ENCODE assay signal across 8 cellular contexts in the genomic region with DNA sequence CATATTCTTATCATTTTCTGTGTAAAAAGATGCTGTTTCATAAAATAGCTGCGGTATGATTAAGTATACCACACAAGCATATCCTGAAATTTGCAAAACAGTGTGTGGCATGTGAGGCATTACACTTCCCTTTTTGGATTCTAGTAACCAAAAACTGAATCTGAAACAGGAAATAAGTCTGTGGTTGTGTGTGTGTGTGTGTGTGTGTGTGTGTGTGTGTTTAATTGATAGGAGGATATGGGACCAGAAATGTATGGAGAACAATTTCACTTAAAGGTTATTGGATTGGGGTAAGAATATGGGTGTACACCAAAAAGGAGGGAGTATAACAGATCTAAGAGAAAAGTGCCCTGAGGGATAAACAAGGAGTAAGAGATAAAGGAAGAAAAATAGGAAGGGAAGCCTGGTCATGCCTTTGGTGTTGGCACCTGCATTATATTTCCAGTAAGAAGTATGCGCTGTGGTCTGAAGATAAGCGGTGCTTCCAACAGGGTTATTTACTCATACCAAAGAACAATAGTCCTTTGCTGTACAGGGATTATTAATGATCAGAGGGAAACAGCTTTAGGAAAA. TPM values are rescaled to one million over a fixed set of nuclear protein-coding genes. Genes with fewer than 3 reads are reported as not detected.
DNase-seq lines count a peak whose midpoint lies in the region; ATAC-seq and TF ChIP-seq lines count a peak whose summit lies in the region.

No MANE protein-coding gene starts in this region.

- 44% methylated on average over 3 of the region's 3 CpGs for WGBS in hepatocyte (ENCODE audit: low lambda C conversion rate, missing lambda C conversion rate)
- 35 to 40% methylated on average over 2 to 3 of the region's 3 CpGs for WGBS in transverse colon (ENCODE audit: low coverage in 1 of 2), 2 donors
- 30% methylated on average over 3 of the region's 3 CpGs for WGBS in right cardiac atrium

- H3K9me3 ChIP-seq in Caco-2 (no peaks in the 10 kb centered on the region), hepatocyte (ENCODE audit: low read depth) (no peaks in the 10 kb centered on the region), transverse colon (no peaks in the 10 kb centered on the region), right cardiac atrium (ENCODE audit: control insufficient read depth, low read length) (no peaks in the 10 kb centered on the region)

- H3K79me2 ChIP-seq in hepatocyte, result peaks cover 60% of the 10 kb centered on the region

- peak overlapping the region; percentile 30 for H3K4me2 ChIP-seq in hepatocyte

- POLR2A ChIA-PET in Caco-2 (lab: Charles Lee), result no interaction called here
- POLR2A ChIA-PET in activated CD8-positive, alpha-beta T cell treated with anti-CD3 and anti-CD28 coated beads, Interleukin-2, amount 10 ng/mL, durations not matched to agents 7 days and 5 days (lab: Charles Lee), result interaction anchor here (0.6 to 6.4 kb wide), 2 partner anchors 17 to 30 kb away, joined by 3 to 46 read pairs; no protein-coding TSS in a partner anchor

- CTCF ChIA-PET in Caco-2 (lab: Charles Lee), result no interaction called here
- CTCF ChIA-PET in activated CD8-positive, alpha-beta T cell treated with anti-CD3 and anti-CD28 coated beads, Interleukin-2, amount 10 ng/mL, durations not matched to agents 7 days and 5 days (lab: Charles Lee), result interaction anchor here (1.1 to 1.4 kb wide), 2 partner anchors 54 to 130 kb away, joined by 3 read pairs; no protein-coding TSS in a partner anchor

- H3K36me3 Mint-ChIP-seq in Caco-2 (ENCODE audit: insufficient read depth, unreplicated experiment), result peaks cover 35% of the 10 kb centered on the region
- H3K36me3 Mint-ChIP-seq in activated CD8-positive, alpha-beta T cell treated with anti-CD3 and anti-CD28 coated beads, Interleukin-2, amount 10 ng/mL, durations not matched to agents 7 days and 5 days (ENCODE audit: low read depth), result peaks cover 56% of the 10 kb centered on the region

- no peaks in the 10 kb centered on the region for H3K27me3 Mint-ChIP-seq in Caco-2 (ENCODE audit: insufficient read depth, unreplicated experiment)
- H3K27me3 Mint-ChIP-seq in activated CD8-positive, alpha-beta T cell treated with anti-CD3 and anti-CD28 coated beads, Interleukin-2, amount 10 ng/mL, durations not matched to agents 7 days and 5 days (ENCODE audit: low read depth), result no peaks in the 10 kb centered on the region

- no peaks in the 10 kb centered on the region for H3K27me3 ChIP-seq in Caco-2 (replicated peaks; ENCODE audit: control insufficient read depth, insufficient read depth, low read length)
- no peaks in the 10 kb centered on the region for H3K27me3 ChIP-seq in hepatocyte
- no peaks in the 10 kb centered on the region for H3K27me3 ChIP-seq in transverse colon
- no peaks in the 10 kb centered on the region for H3K27me3 ChIP-seq in right cardiac atrium (ENCODE audit: control insufficient read depth, insufficient read depth)

- in situ Hi-C loops in transverse colon (cut with MboI; ENCODE audit: low pct_ligation_motif_present in 1 of 4, low pct_unique_long_range_greater_than_20kb in 1 of 4, low sequenced_read_pairs in 3 of 4), result loop anchor here in 1 of 4 donors (5.0 kb wide), 1 partner anchor 52 kb away; no protein-coding TSS in a partner anchor

- TF ChIP-seq POLR2A in transverse colon (IDR thresholded peaks at IDR 0.05), result no peak

- H2AFZ ChIP-seq in hepatocyte, result no peak overlapping the region

- H3K36me3 ChIP-seq in Caco-2 (ENCODE audit: control insufficient read depth, insufficient read depth, low read length) (no peaks in the 10 kb centered on the region), hepatocyte (replicated peaks; ENCODE audit: insufficient read depth, low read depth) (no peaks in the 10 kb centered on the region), transverse colon (no peaks in the 10 kb centered on the region)

- peak; percentile 54 to 66 for DNase-seq in Caco-2
- peak; percentile 73 to 79 for DNase-seq in Kasumi-1 (lab: John Stamatoyannopoulos, UW)
- peak; percentile 44 for DNase-seq in activated CD8-positive, alpha-beta T cell treated with anti-CD3 and anti-CD28 coated beads, Interleukin-2, amount 10 ng/mL, durations not matched to agents 7 days and 5 days
- DNase-seq in hepatocyte (ENCODE audit: low spot score), result no peak
- DNase-seq in transverse colon, result no peak
- DNase-seq in nucleus accumbens (lab: John Stamatoyannopoulos, UW), result no peak
- no peak for DNase-seq in right cardiac atrium

- no peak for ATAC-seq in activated CD8-positive, alpha-beta T cell treated with anti-CD3 and anti-CD28 coated beads, Interleukin-2, amount 10 ng/mL, durations not matched to agents 7 days and 5 days
- no peak for ATAC-seq in GM18867 (IDR thresholded peaks at IDR 0.05; ENCODE audit: unreplicated experiment)
- no peak for ATAC-seq in right cardiac atrium

- no peaks in the 10 kb centered on the region for H3K9me2 ChIP-seq in hepatocyte (replicated peaks; ENCODE audit: insufficient read depth)

- no peak for TF ChIP-seq EP300 in transverse colon (IDR thresholded peaks at IDR 0.05; ENCODE audit: low read depth)

- peak overlapping the region; percentile 81 for H3K27ac Mint-ChIP-seq in Caco-2 (ENCODE audit: unreplicated experiment)
- H3K27ac Mint-ChIP-seq in activated CD8-positive, alpha-beta T cell treated with anti-CD3 and anti-CD28 coated beads, Interleukin-2, amount 10 ng/mL, durations not matched to agents 7 days and 5 days, result peak overlapping the region; percentile 81

- H3K4me1 ChIP-seq in Caco-2 (peaks cover 60% of the 10 kb centered on the region), hepatocyte (ENCODE audit: insufficient read depth) (peaks cover 50% of the 10 kb centered on the region), transverse colon (peaks cover 11 to 61% (median 32%) of the 10 kb centered on the region in 4 donors), right cardiac atrium (ENCODE audit: control insufficient read depth, insufficient read depth, low read length) (peaks cover 21% of the 10 kb centered on the region)

- BruUV-seq in Caco-2 (replicated peaks; lab: Mats Ljungman, UMichigan), result no TSS peak

- peaks cover 54% of the 10 kb centered on the region for H3K4me1 Mint-ChIP-seq in Caco-2 (ENCODE audit: low read depth, unreplicated experiment)
- H3K4me1 Mint-ChIP-seq in activated CD8-positive, alpha-beta T cell treated with anti-CD3 and anti-CD28 coated beads, Interleukin-2, amount 10 ng/mL, durations not matched to agents 7 days and 5 days (ENCODE audit: low read depth), result peaks cover 72% of the 10 kb centered on the region

- H3K27ac ChIP-seq in hepatocyte, result peak overlapping the region; percentile 73
- peak overlapping the region; percentile 76 to 97 (median 86) for H3K27ac ChIP-seq in transverse colon
- no peak overlapping the region for H3K27ac ChIP-seq in right cardiac atrium (ENCODE audit: low read length)

- H3K4me3 ChIP-seq in Caco-2 (ENCODE audit: low read depth, low read length) (no peak overlapping the region), hepatocyte (no peak overlapping the region), transverse colon (no peak overlapping the region), right cardiac atrium (ENCODE audit: low read length) (no peak overlapping the region)

- intact Hi-C loops in Caco-2 (cut with micrococcal nuclease; ENCODE audit: unreplicated experiment) (loop anchor here (1.0 to 5.0 kb wide), 3 partner anchors 33 to 178 kb away; no protein-coding TSS in a partner anchor), transverse colon (cut with DNase I; ENCODE audit: low total_unique reads) (loop anchor here (5.0 kb wide), 1 partner anchor 52 kb away; no protein-coding TSS in a partner anchor), right cardiac atrium (cut with DNase I) (loop anchor here (5.0 to 10.0 kb wide), 2 partner anchors 50 to 52 kb away; no protein-coding TSS in a partner anchor)

- H3K9me3 Mint-ChIP-seq in Caco-2 (ENCODE audit: unreplicated experiment), result no peaks in the 10 kb centered on the region
- no peaks in the 10 kb centered on the region for H3K9me3 Mint-ChIP-seq in activated CD8-positive, alpha-beta T cell treated with anti-CD3 and anti-CD28 coated beads, Interleukin-2, amount 10 ng/mL, durations not matched to agents 7 days and 5 days (ENCODE audit: insufficient read depth)

- peaks cover 4% of the 10 kb centered on the region for H4K20me1 ChIP-seq in hepatocyte (ENCODE audit: insufficient read depth, poor library complexity, severe bottlenecking)

- no peak for TF ChIP-seq CTCF in Caco-2 (IDR thresholded peaks at IDR 0.05; ENCODE audit: insufficient read depth in 1 of 2, low read depth in 1 of 2, low read length in 1 of 2, severe bottlenecking in 1 of 2, unreplicated experiment in 1 of 2)
- TF ChIP-seq CTCF in hepatocyte (IDR thresholded peaks at IDR 0.05; ENCODE audit: poor library complexity), result no peak
- no peak for TF ChIP-seq CTCF in transverse colon (IDR thresholded peaks at IDR 0.05)

- H3K4me3 Mint-ChIP-seq in Caco-2 (ENCODE audit: unreplicated experiment), result peak overlapping the region; percentile 45
- peak overlapping the region; percentile 32 for H3K4me3 Mint-ChIP-seq in activated CD8-positive, alpha-beta T cell treated with anti-CD3 and anti-CD28 coated beads, Interleukin-2, amount 10 ng/mL, durations not matched to agents 7 days and 5 days

RNA-seq across cellular contexts. Expression of a gene that starts 4.0 kb away (rescaled TPM):
- 40.3 and 46.1 TPM in 2 replicates for total RNA-seq in Caco-2 (2022)
- 10 to 100 TPM; 27.5 to 28.0 TPM for total RNA-seq in activated CD8-positive, alpha-beta T cell treated with anti-CD3 and anti-CD28 coated beads, Interleukin-2, amount 10 ng/mL, durations not matched to agents 7 days and 5 days
- 60.0 and 61.5 TPM in 2 replicates for total RNA-seq in hepatocyte
- 48.9 and 57.3 TPM in 2 replicates for polyA plus RNA-seq in hepatocyte
- total RNA-seq in transverse colon, result 10 to 100 TPM in 3 of 4 donors, 1 to 10 TPM in 1; 7.9 to 74.6 (median 27.5) TPM
- total RNA-seq in right cardiac atrium, result 10 to 100 TPM; 29.5 to 36.4 (median 35.5) TPM
- polyA plus RNA-seq in right cardiac atrium, result 54.8 TPM

RNA-seq across cellular contexts. Expression of a gene that starts 4.4 kb away (rescaled TPM):
- 16.4 and 19.2 TPM in 2 replicates for total RNA-seq in Caco-2 (2022)
- total RNA-seq in activated CD8-positive, alpha-beta T cell treated with anti-CD3 and anti-CD28 coated beads, Interleukin-2, amount 10 ng/mL, durations not matched to agents 7 days and 5 days, result 10 to 100 TPM in 1 of 2 experiments, 1 to 10 TPM in 1; 10.0 to 10.7 TPM
- total RNA-seq in hepatocyte, result 38.1 and 40.3 TPM in 2 replicates
- polyA plus RNA-seq in hepatocyte, result 10.3 and 15.0 TPM in 2 replicates
- 10 to 100 TPM in 2 of 4 donors, 1 to 10 TPM in 2; 5.6 to 47.6 (median 10.5) TPM for total RNA-seq in transverse colon
- total RNA-seq in right cardiac atrium, result 10 to 100 TPM in 3 of 4 donors, 1 to 10 TPM in 1; 8.6 to 20.2 (median 11.0) TPM
- polyA plus RNA-seq in right cardiac atrium, result 4.7 TPM

Comparison
In these comparisons a context has a peak if more than half of its experiments do, and no peak if none do; other contexts are left out.
1. DNase-seq: peak in Caco-2 (2 of 2), Kasumi-1 (2 of 2) and activated CD8-positive, alpha-beta T cell treated with anti-CD3 and anti-CD28 coated beads, Interleukin-2, amount 10 ng/mL, durations not matched to agents 7 days and 5 days (single experiment); none in hepatocyte (single experiment), transverse colon (single experiment), nucleus accumbens (0 of 56) and right cardiac atrium (0 of 3).